ENCODE assay signal across 1 cellular context in genomic region chr6:149766156-149766768, GRCh38.
A peak's percentile ranks its signal among the peaks of the same experiment; 100 is the strongest.
TF ChIP-seq lines count a peak whose summit lies in the region.

No MANE protein-coding gene starts in this region.

TF ChIP-seq in HEK293, 187 proteins besides CTCF, POLR2A, EP300 and RAD21 (continued from another document):
- TF ChIP-seq ZNF558 (tag by site-specific recombination; IDR thresholded peaks at IDR 0.05) (peak; percentile 74; the same call in 1 of the 2 replicates), ZNF843 (tag by site-specific recombination; IDR thresholded peaks at IDR 0.05) (no peak), SETDB1 (IDR thresholded peaks at IDR 0.05; ENCODE audit: insufficient read length, low read length) (peak; percentile 83), ZNF626 (tag by site-specific recombination; IDR thresholded peaks at IDR 0.05) (0 out of 2 replicates have a peak, but pooled peaks have one; percentile 6), ZNF366 (tag by site-specific recombination; conservative IDR thresholded peaks at IDR 0.05) (no peak), ZNF37A (tag by site-specific recombination; IDR thresholded peaks at IDR 0.05) (no peak), ZNF792 (tag by site-specific recombination; IDR thresholded peaks at IDR 0.05) (no peak), ZNF629 (tag by site-specific recombination; IDR thresholded peaks at IDR 0.05) (no peak), ZNF513 (tag by site-specific recombination; IDR thresholded peaks at IDR 0.05) (no peak), SP2 (tag by site-specific recombination; IDR thresholded peaks at IDR 0.05) (no peak), KLF9 (tag by site-specific recombination; IDR thresholded peaks at IDR 0.05; ENCODE audit: low read depth) (no peak), ZNF148 (tag by site-specific recombination; IDR thresholded peaks at IDR 0.05; ENCODE audit: borderline replicate concordance) (no peak), ZNF112 (tag by site-specific recombination; IDR thresholded peaks at IDR 0.05) (no peak), ZNF280D (tag by site-specific recombination; IDR thresholded peaks at IDR 0.05) (no peak), ZBTB8A (tag by site-specific recombination; IDR thresholded peaks at IDR 0.05) (no peak), ZNF473 (tag by site-specific recombination; IDR thresholded peaks at IDR 0.05) (no peak), ZBTB11 (tag by site-specific recombination; conservative IDR thresholded peaks at IDR 0.05; ENCODE audit: low read depth) (no peak), HOXD13 (CRISPR knock-in tag; IDR thresholded peaks at IDR 0.05; ENCODE audit: borderline replicate concordance) (no peak), ZNF777 (tag by site-specific recombination; IDR thresholded peaks at IDR 0.05; ENCODE audit: borderline replicate concordance) (no peak), ATF2 (tag by site-specific recombination; IDR thresholded peaks at IDR 0.05; ENCODE audit: low read depth) (no peak), ZNF600 (tag by site-specific recombination; IDR thresholded peaks at IDR 0.05) (no peak), ZNF174 (tag by site-specific recombination; IDR thresholded peaks at IDR 0.05) (no peak), ZNF184 (tag by site-specific recombination; IDR thresholded peaks at IDR 0.05) (peak; percentile 53; the same call in 1 of the 2 replicates)
TF ChIP-seq in HEK293: peak in this region for 5.
